ENCODE assay signal across 8 cellular contexts in genomic region chr12:114662512-114663177, GRCh38. TPM values are rescaled to one million over a fixed set of nuclear protein-coding genes. Genes with fewer than 3 reads are reported as not detected.
DNase-seq lines count a peak whose midpoint lies in the region; ATAC-seq and TF ChIP-seq lines count a peak whose summit lies in the region.

No MANE protein-coding gene starts in this region.

- intact Hi-C loops in esophagus squamous epithelium (cut with DNase I) = loop anchor here (5.0 to 10.0 kb wide), 2 partner anchors 972 to 1255 kb away; no protein-coding TSS in a partner anchor

- H3K79me2 ChIP-seq in neural cell (replicated peaks; ENCODE audit: insufficient read depth, low read length) = no peaks in the 10 kb centered on the region

- H3K36me3 ChIP-seq in HAP-1 (replicated peaks) (no peaks in the 10 kb centered on the region), esophagus squamous epithelium (no peaks in the 10 kb centered on the region), neural cell (ENCODE audit: insufficient read depth, low read length) (no peaks in the 10 kb centered on the region)

- H3K27ac ChIP-seq in esophagus squamous epithelium (no peak overlapping the region), neural cell (ENCODE audit: low read length) (no peak overlapping the region)

- peak; percentile 95 for TF ChIP-seq RAD21 in neural cell (conservative IDR thresholded peaks at IDR 0.05)

- H3K4me3 ChIP-seq in HAP-1 (no peak overlapping the region), esophagus squamous epithelium (no peak overlapping the region), neural cell (ENCODE audit: low read length) (no peak overlapping the region)

- peak; percentile 63 to 96 (median 94) for TF ChIP-seq CTCF in esophagus squamous epithelium (IDR thresholded peaks at IDR 0.05)
- TF ChIP-seq CTCF in neural cell (IDR thresholded peaks at IDR 0.05; ENCODE audit: poor library complexity, severe bottlenecking) = peak; percentile 93

- no peak for TF ChIP-seq POLR2A in esophagus squamous epithelium (IDR thresholded peaks at IDR 0.05)

- no peak for TF ChIP-seq EP300 in neural cell (conservative IDR thresholded peaks at IDR 0.05; ENCODE audit: poor library complexity, severe bottlenecking)

- no peak overlapping the region for H3K4me2 ChIP-seq in neural cell (ENCODE audit: low read length)

- DNase-seq in AML-193 (lab: John Stamatoyannopoulos, UW) (peak; percentile 30 to 53), HAP-1 (ENCODE audit: low spot score in 2 of 2) (peak; percentile 66 to 86), NOMO-1 treated with DMSO at 0.1 percent for 48 hours (lab: John Stamatoyannopoulos, UW; ENCODE audit: unreplicated experiment) (peak; percentile 40), activated T-cell treated with anti-CD3 and anti-CD28 coated beads for 24 hours (ENCODE audit: low read depth) (peak; percentile 54), esophagus squamous epithelium (lab: John Stamatoyannopoulos, UW) (no peak), stromal cell of bone marrow (ENCODE audit: low read depth) (peak; percentile 68)

- ATAC-seq in GM21825 (IDR thresholded peaks at IDR 0.05; ENCODE audit: unreplicated experiment) = no peak

- 0% methylated on average over 3 of the region's 3 CpGs for WGBS in esophagus squamous epithelium, 2 donors

- no peaks in the 10 kb centered on the region for H4K20me1 ChIP-seq in neural cell (ENCODE audit: insufficient read depth)

- H3K9me3 ChIP-seq in HAP-1 = no peaks in the 10 kb centered on the region
- no peaks in the 10 kb centered on the region for H3K9me3 ChIP-seq in esophagus squamous epithelium
- H3K9me3 ChIP-seq in neural cell (ENCODE audit: low read length) = no peaks in the 10 kb centered on the region

- no peak overlapping the region for H2AFZ ChIP-seq in neural cell (ENCODE audit: low read depth, low read length)

- H3F3A ChIP-seq in neural cell (ENCODE audit: insufficient read depth, low read length, poor library complexity, severe bottlenecking) = no peaks in the 10 kb centered on the region

- in situ Hi-C loops in HAP-1 (cut with MboI; ENCODE audit: low sequenced_read_pairs) = loop anchor here (10.0 kb wide), 2 partner anchors 1092 to 1252 kb away; no protein-coding TSS in a partner anchor

- H3K27me3 ChIP-seq in HAP-1 (ENCODE audit: low read depth) (no peaks in the 10 kb centered on the region), esophagus squamous epithelium (peaks cover 5 to 55% (median 24%) of the 10 kb centered on the region in 4 donors), neural cell (ENCODE audit: insufficient read depth, low read depth, low read length) (peaks cover 66% of the 10 kb centered on the region)

- H3K9me2 ChIP-seq in neural cell (ENCODE audit: insufficient read depth, low read length) = no peaks in the 10 kb centered on the region

- no peak overlapping the region for H3K9ac ChIP-seq in neural cell (ENCODE audit: low read length)

- H3K4me1 ChIP-seq in HAP-1 (peaks cover 6% of the 10 kb centered on the region), esophagus squamous epithelium (peaks cover 0 to 33% (median 0%) of the 10 kb centered on the region in 3 donors)

TF ChIP-seq in neural cell, 6 proteins besides CTCF, POLR2A, EP300 and RAD21:
- no peak for TF ChIP-seq MXI1 (conservative IDR thresholded peaks at IDR 0.05; ENCODE audit: poor library complexity, severe bottlenecking)
- TF ChIP-seq TAF1 (IDR thresholded peaks at IDR 0.05; ENCODE audit: low read depth) = no peak
- TF ChIP-seq REST (IDR thresholded peaks at IDR 0.05; ENCODE audit: borderline replicate concordance) = no peak
- TF ChIP-seq EZH2 (IDR thresholded peaks at IDR 0.05; ENCODE audit: borderline replicate concordance, insufficient read depth, low read length, poor library complexity, severe bottlenecking) = no peak
- peak; percentile 98 for TF ChIP-seq SMC3 (conservative IDR thresholded peaks at IDR 0.05; ENCODE audit: poor library complexity)
- TF ChIP-seq POLR2AphosphoS5 (IDR thresholded peaks at IDR 0.05) = no peak

RNA-seq across cellular contexts. Expression of gene TBX3, which starts 21.3 kb away (rescaled TPM):
- 1 to 10 TPM; 2.0 to 2.5 (median 2.4) TPM for total RNA-seq in esophagus squamous epithelium
- polyA plus RNA-seq in neural cell = not detected in 2 replicates
- polyA minus RNA-seq in neural cell = 0.24 TPM in 1 of 2 replicates, not detected in the other
